In the genomic region with DNA sequence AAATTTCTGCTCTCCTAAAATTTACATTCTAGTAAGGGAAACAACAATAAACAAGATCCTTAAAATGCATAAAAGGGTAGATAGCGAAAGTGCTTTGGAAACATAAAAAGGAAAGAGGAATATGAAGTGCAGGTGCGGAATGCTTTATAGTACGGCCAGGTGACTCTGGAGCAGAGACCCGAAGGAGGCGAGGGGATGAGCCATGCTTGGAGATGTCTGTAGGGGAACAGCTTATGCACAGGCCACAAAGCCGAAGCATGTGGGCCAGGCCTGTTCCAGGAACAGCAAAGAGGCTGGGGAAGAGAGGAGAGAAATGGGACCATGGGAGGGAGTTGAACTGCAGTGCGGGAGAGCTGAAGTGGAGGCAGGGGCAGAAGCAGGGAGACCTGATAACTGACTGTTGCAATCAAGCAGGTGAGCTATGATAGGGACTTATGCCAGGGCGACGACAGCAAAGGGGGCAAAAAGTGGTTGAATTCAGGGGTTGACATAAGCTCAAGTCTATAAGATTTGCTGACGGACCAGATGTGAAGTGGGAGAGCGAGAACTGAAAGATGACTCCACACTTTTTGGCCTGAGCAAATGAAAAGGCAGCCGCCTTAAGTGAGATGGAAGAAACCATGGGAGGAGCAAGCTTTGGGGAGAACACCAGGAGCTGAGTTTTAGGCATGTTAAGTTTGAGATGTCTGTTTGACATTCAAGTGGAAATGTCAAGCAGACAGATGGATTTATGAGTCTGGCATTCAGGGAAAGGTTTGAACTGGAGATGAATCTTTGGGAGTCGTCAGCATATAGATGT, we compare ENCODE assay signal across 8 cellular contexts.
DNase-seq lines count a peak whose midpoint lies in the region; ATAC-seq and TF ChIP-seq lines count a peak whose summit lies in the region.

No MANE protein-coding gene starts in this region.

- H3K9me3 ChIP-seq in KOPT-K1 (ENCODE audit: insufficient read depth, low read length, poor library complexity, severe bottlenecking) (no peaks in the 10 kb centered on the region), muscle layer of duodenum (ENCODE audit: control insufficient read depth in 1 of 2, low read length in 2 of 2) (no peaks in the 10 kb centered on the region)

- peaks cover 5 to 13% of the 10 kb centered on the region in 2 donors for H3K4me1 ChIP-seq in muscle layer of duodenum (ENCODE audit: control insufficient read depth in 1 of 2, insufficient read depth in 2 of 2, low read length in 2 of 2)

- peak overlapping the region; percentile 77 for H3K4me3 Mint-ChIP-seq in central memory CD8-positive, alpha-beta T cell

- POLR2A ChIA-PET in AG04449 (lab: Yijun Ruan, JAX) = interaction anchor here (0.8 to 1.0 kb wide), 2 partner anchors 13 to 309 kb away, joined by 3 to 5 read pairs; no protein-coding TSS in a partner anchor

- CTCF ChIA-PET in AG04449 (lab: Yijun Ruan, JAX) = interaction anchor here (1.4 to 1.9 kb wide), 2 partner anchors 59 to 87 kb away, joined by 4 to 5 read pairs; no protein-coding TSS in a partner anchor

- no peaks in the 10 kb centered on the region for H3K9me3 Mint-ChIP-seq in central memory CD8-positive, alpha-beta T cell

- H3K27me3 Mint-ChIP-seq in central memory CD8-positive, alpha-beta T cell = peaks cover 20% of the 10 kb centered on the region

- no peaks in the 10 kb centered on the region for H3K27me3 ChIP-seq in muscle layer of duodenum (ENCODE audit: low read depth, low read length)

- ATAC-seq in central memory CD8-positive, alpha-beta T cell (replicated peaks; ENCODE audit: extremely low read depth, poor library complexity, severe bottlenecking) = no peak

- peak overlapping the region; percentile 95 for H3K27ac ChIP-seq in KOPT-K1 (ENCODE audit: low read depth, low read length, poor library complexity, severe bottlenecking)
- peak overlapping the region; percentile 80 for H3K27ac ChIP-seq in muscle layer of duodenum (ENCODE audit: low read length)

- peaks cover 44% of the 10 kb centered on the region for H3K4me1 Mint-ChIP-seq in central memory CD8-positive, alpha-beta T cell

- H3K36me3 ChIP-seq in KOPT-K1 (ENCODE audit: insufficient read depth, low read length) = peaks cover 22% of the 10 kb centered on the region
- no peaks in the 10 kb centered on the region for H3K36me3 ChIP-seq in muscle layer of duodenum (ENCODE audit: control insufficient read depth in 1 of 2, insufficient read depth in 2 of 2, low read length in 2 of 2)

- peaks cover 21% of the 10 kb centered on the region for H3K36me3 Mint-ChIP-seq in central memory CD8-positive, alpha-beta T cell (ENCODE audit: insufficient read depth)

- H3K27ac Mint-ChIP-seq in central memory CD8-positive, alpha-beta T cell (ENCODE audit: low read depth) = peak overlapping the region; percentile 39

- DNase-seq in AG04449 (ENCODE audit: low read depth, low spot score) = no peak
- no peak for DNase-seq in central memory CD8-positive, alpha-beta T cell (ENCODE audit: low spot score in 2 of 2)
- no peak for DNase-seq in HT-29 (ENCODE audit: low spot score)
- no peak for DNase-seq in mucosa of gallbladder (ENCODE audit: low spot score)
- DNase-seq in putamen (ENCODE audit: low spot score) = no peak
- DNase-seq in 8988T = no peak

- H3K4me3 ChIP-seq in AG04449 (ENCODE audit: low read depth, low read length) (peak overlapping the region; percentile 79), muscle layer of duodenum (ENCODE audit: low read depth in 1 of 2, low read length in 2 of 2) (peak overlapping the region; percentile 67 to 73)

- TF ChIP-seq CTCF in AG04449 (IDR thresholded peaks at IDR 0.05; ENCODE audit: insufficient read depth, low read length, missing control alignments) = no peak
